ENCODE assay signal across 8 cellular contexts in genomic region chr11:10526974-10527918, GRCh38. TPM values are rescaled to one million over a fixed set of nuclear protein-coding genes. Genes with fewer than 3 reads are reported as not detected.
DNase-seq lines count a peak whose midpoint lies in the region; ATAC-seq and TF ChIP-seq lines count a peak whose summit lies in the region.

No MANE protein-coding gene starts in this region.

- no peaks in the 10 kb centered on the region for H3K79me2 ChIP-seq in H9 (ENCODE audit: insufficient read depth, low read length)

- no peak overlapping the region for H3K4me2 ChIP-seq in H9 (ENCODE audit: insufficient read depth, insufficient read length, low read length)

- H4K8ac ChIP-seq in H9 (replicated peaks; ENCODE audit: insufficient read length, low read depth, low read length): no peak overlapping the region

- no peak overlapping the region for H3K4ac ChIP-seq in H9 (ENCODE audit: low read depth, low read length)

- H3K23ac ChIP-seq in H9 (ENCODE audit: insufficient read length, low read depth, low read length): no peak overlapping the region

- H3K79me1 ChIP-seq in H9 (ENCODE audit: insufficient read depth, low read depth, low read length, poor library complexity, severe bottlenecking): no peaks in the 10 kb centered on the region

- no peak overlapping the region for H2BK15ac ChIP-seq in H9 (ENCODE audit: low read depth, low read length)

- no peaks in the 10 kb centered on the region for H3K27me3 ChIP-seq in H9 (ENCODE audit: insufficient read depth, low read length)

- no peak overlapping the region for H2BK5ac ChIP-seq in H9 (ENCODE audit: insufficient read length, low read length)

- peaks cover 19% of the 10 kb centered on the region for H3K36me3 Mint-ChIP-seq in chondrocyte (ENCODE audit: low read depth)
- H3K36me3 Mint-ChIP-seq in H9 (ENCODE audit: insufficient read depth in 1 of 3, low read depth in 3 of 3): peaks cover 1 to 31% (median 29%) of the 10 kb centered on the region in 3 experiments; a peak in 4 of 7 replicates

- peak; percentile 47 for ATAC-seq in GM21367 (IDR thresholded peaks at IDR 0.05; ENCODE audit: unreplicated experiment)
- ATAC-seq in HG03378 (IDR thresholded peaks at IDR 0.05; ENCODE audit: unreplicated experiment): peak; percentile 58
- peak; percentile 97 for ATAC-seq in stimulated activated naive CD8-positive, alpha-beta T cell treated with anti-CD3 and anti-CD28 coated beads, Interleukin-15, Interleukin-2, amounts not matched to agents 100 U/mL and 50 U/mL, for 24 hours

- WGBS in H9 (ENCODE audit: extremely low coverage, insufficient read length, low lambda C conversion rate): no CpG with 5 or more reads among the region's 6 CpGs

- H2BK12ac ChIP-seq in H9 (ENCODE audit: insufficient read length, low read depth, low read length): no peak overlapping the region

- H3K18ac ChIP-seq in H9 (ENCODE audit: insufficient read length, low read depth, low read length): no peak overlapping the region

- H3K27me3 Mint-ChIP-seq in chondrocyte (ENCODE audit: low read depth) (no peaks in the 10 kb centered on the region), H9 (ENCODE audit: low read depth) (no peaks in the 10 kb centered on the region)

- no peak overlapping the region for H3K27ac ChIP-seq in H9 (ENCODE audit: insufficient read length, low read depth, low read length)

- H2AK5ac ChIP-seq in H9 (ENCODE audit: insufficient read length, low read length): no peak overlapping the region

- H3T11ph ChIP-seq in H9 (ENCODE audit: low read length): no peak overlapping the region

- H4K20me1 ChIP-seq in H9 (ENCODE audit: control insufficient read depth, insufficient read depth, insufficient read length): no peaks in the 10 kb centered on the region

- no peaks in the 10 kb centered on the region for H3K23me2 ChIP-seq in H9 (ENCODE audit: insufficient read length, low read depth, low read length, poor library complexity, severe bottlenecking)

- H2BK20ac ChIP-seq in H9 (ENCODE audit: low read depth, low read length, poor library complexity, severe bottlenecking): no peak overlapping the region

- H3K4me1 ChIP-seq in H9 (ENCODE audit: insufficient read depth, low read length): no peaks in the 10 kb centered on the region

- H3K9ac ChIP-seq in H9 (ENCODE audit: extremely low read depth, insufficient read length, low read length): no peak overlapping the region

- H3K9me3 Mint-ChIP-seq in chondrocyte (ENCODE audit: low read depth) (no peaks in the 10 kb centered on the region), H9 (no peaks in the 10 kb centered on the region)

- H2BK120ac ChIP-seq in H9 (ENCODE audit: low read depth, low read length, poor library complexity, severe bottlenecking): no peak overlapping the region

- no peak overlapping the region for H3K4me3 Mint-ChIP-seq in chondrocyte (ENCODE audit: unreplicated experiment)
- no peak overlapping the region for H3K4me3 Mint-ChIP-seq in H9

- H3K9me3 ChIP-seq in H9 (ENCODE audit: control insufficient read depth, low read depth, low read length): no peaks in the 10 kb centered on the region

- no peak overlapping the region for H4K91ac ChIP-seq in H9 (ENCODE audit: insufficient read length, low read depth, low read length)

- H3K4me1 Mint-ChIP-seq in chondrocyte (ENCODE audit: low read depth) (peaks cover 52% of the 10 kb centered on the region), H9 (no peaks in the 10 kb centered on the region)

- no peak for DNase-seq in chondrocyte (ENCODE audit: low spot score)
- DNase-seq in stimulated activated naive CD8-positive, alpha-beta T cell treated with anti-CD3 and anti-CD28 coated beads, Interleukin-15, Interleukin-2, amounts not matched to agents 100 U/mL and 50 U/mL, for 24 hours: no peak
- no peak for DNase-seq in NCI-H345 treated with DMSO at 0.1 percent for 48 hours (lab: John Stamatoyannopoulos, UW; ENCODE audit: unreplicated experiment)
- DNase-seq in H9: no peak
- DNase-seq in T-helper 2 cell: no peak
- no peak for DNase-seq in activated CD4-positive, alpha-beta T cell treated with anti-CD3 and anti-CD28 coated beads for 1 hour

- no peak for TF ChIP-seq CTCF in chondrocyte (IDR thresholded peaks at IDR 0.05)
- no peak for TF ChIP-seq CTCF in H9 (conservative IDR thresholded peaks at IDR 0.05)

- H2AFZ ChIP-seq in H9 (ENCODE audit: low read length): no peak overlapping the region

- H4K5ac ChIP-seq in H9 (ENCODE audit: insufficient read length, low read depth, low read length): no peak overlapping the region

- peak overlapping the region; percentile 82 for H3K27ac Mint-ChIP-seq in chondrocyte (ENCODE audit: unreplicated experiment)
- H3K27ac Mint-ChIP-seq in H9: no peak overlapping the region

- H3K14ac ChIP-seq in H9 (ENCODE audit: insufficient read depth, low read length): no peak overlapping the region

- H3K56ac ChIP-seq in H9 (ENCODE audit: insufficient read length, low read depth, low read length): no peak overlapping the region

RNA-seq across cellular contexts. Expression of gene RNF141, which starts 13.7 kb away (rescaled TPM):
- total RNA-seq in chondrocyte: 18.9 to 35.9 TPM (median 30.4 TPM) in 3 replicates
- 23.7 and 24.7 TPM in 2 replicates for total RNA-seq in H9 (2021)

RNA-seq across cellular contexts. Expression of gene LYVE1, which starts 41.2 kb away (rescaled TPM):
- 1.2 to 5.2 TPM (median 3.5 TPM) in 3 replicates for total RNA-seq in chondrocyte
- total RNA-seq in H9 (2021): not detected in 2 replicates

Comparison
In these comparisons a context has a peak if more than half of its experiments do, and no peak if none do; other contexts are left out.
1. ATAC-seq: peak in every context shown above with its lines; median percentile 97 in stimulated activated naive CD8-positive, alpha-beta T cell treated with anti-CD3 and anti-CD28 coated beads, Interleukin-15, Interleukin-2, amounts not matched to agents 100 U/mL and 50 U/mL, for 24 hours; 58 in HG03378; 47 in GM21367.